ENCODE assay signal across 26 cellular contexts in genomic region chr13:101930331-101930730, GRCh38.
"Had no signal": no experiment of that assay in that cellular context is flagged by ENCODE, and none has a peak within 500 bp of the region (broad histone marks: within the 10 kb centered on the region; RNA-seq: fewer than 3 reads in every experiment).

No MANE protein-coding gene starts in this region.

- H3K4me3 ChIP-seq: heart left ventricle, testis, transverse colon had no signal

- H3K9me3 ChIP-seq: heart left ventricle, testis, transverse colon had no signal

- H3K27me3 ChIP-seq: foreskin keratinocyte, heart left ventricle, testis, transverse colon had no signal

- H3K27ac ChIP-seq: brain microvascular endothelial cell, epithelial cell of prostate, foreskin keratinocyte, heart left ventricle, parathyroid adenoma, testis, transverse colon had no signal

- ATAC-seq: foreskin keratinocyte; heart left ventricle; naive thymus-derived CD4-positive, alpha-beta T cell; stimulated activated naive CD8-positive, alpha-beta T cell treated with anti-CD3 and anti-CD28 coated beads, Interleukin-15, Interleukin-2, amounts not matched to agents 100 U/mL and 50 U/mL, for 24 hours had no signal

- H3K9ac ChIP-seq: parathyroid adenoma had no signal

- H3K36me3 ChIP-seq: brain microvascular endothelial cell, heart left ventricle, transverse colon had no signal

- H3K4me1 ChIP-seq: foreskin keratinocyte, heart left ventricle, parathyroid adenoma, testis, transverse colon had no signal

- DNase-seq: activated CD4-positive, alpha-beta T cell treated with anti-CD3 and anti-CD28 coated beads for 4 hours; activated CD4-positive, alpha-beta T cell treated with anti-CD3 and anti-CD28 coated beads, Interleukin-2, amount 50 U/mL, for 48 hours; activated CD4-positive, CD25-positive, alpha-beta regulatory T cell; activated CD8-positive, alpha-beta memory T cell treated with anti-CD3 and anti-CD28 coated beads for 24 hours; activated effector memory CD4-positive, alpha-beta T cell treated with anti-CD3 and anti-CD28 coated beads, Interleukin-2, amount 50 U/mL, for 16 hours; activated naive CD4-positive, alpha-beta T cell treated with anti-CD3 and anti-CD28 coated beads for 36 hours; activated naive CD8-positive, alpha-beta T cell treated with anti-CD3 and anti-CD28 coated beads for 36 hours; activated T-cell treated with anti-CD3 and anti-CD28 coated beads, Interleukin-2, amount 50 U/mL, for 1 hour; brain microvascular endothelial cell; caudate nucleus; heart left ventricle; hypothalamus; immature natural killer cell; midbrain; naive thymus-derived CD4-positive, alpha-beta T cell; nucleus accumbens; right cardiac atrium; stimulated activated CD4-positive, alpha-beta T cell treated with anti-CD3 and anti-CD28 coated beads, Interleukin-12 subunit alpha, Interleukin-12 subunit beta, amount 100 ng/mL, for 4 hours; stimulated activated CD4-positive, alpha-beta T cell treated with anti-CD3 and anti-CD28 coated beads, Interleukin-4, amount 100 ng/mL, for 1 hour; stimulated activated naive CD8-positive, alpha-beta T cell treated with anti-CD3 and anti-CD28 coated beads, Interleukin-15, Interleukin-2, amounts not matched to agents 100 U/mL and 50 U/mL, for 24 hours; T-helper 1 cell; testis; transverse colon had no signal

- H2AFZ ChIP-seq: parathyroid adenoma had no signal
